24 cellular contexts compared by ENCODE assay signal in genomic region chr12:66724616-66725015, GRCh38. TPM values are rescaled to one million over a fixed set of nuclear protein-coding genes. Genes with fewer than 3 reads are reported as not detected.
A peak's percentile ranks its signal among the peaks of the same experiment; 100 is the strongest.
DNase-seq lines count a peak whose midpoint lies in the region; ATAC-seq, FAIRE-seq and TF ChIP-seq lines count a peak whose summit lies in the region.
"Had no signal": no experiment of that assay in that cellular context is flagged by ENCODE, and none has a peak within 500 bp of the region (broad histone marks: within the 10 kb centered on the region; RNA-seq: fewer than 3 reads in every experiment).

No MANE protein-coding gene starts in this region.

- no peaks in the 10 kb centered on the region for H3K27me3 ChIP-seq in BLaER1 treated with 17β-estradiol and CSF1 and Interleukin-3, amounts not matched to agents 10 nM and 100 nM
- H3K27me3 ChIP-seq in GM23338 (ENCODE audit: insufficient read depth), result no peaks in the 10 kb centered on the region
- peaks cover 1% of the 10 kb centered on the region for H3K27me3 ChIP-seq in bronchial epithelial cell (ENCODE audit: control insufficient read depth, insufficient read depth, low read length)
- no peaks in the 10 kb centered on the region for H3K27me3 ChIP-seq in CD8-positive, alpha-beta memory T cell (ENCODE audit: insufficient read depth, low read length, poor library complexity, severe bottlenecking)

- no peak overlapping the region for H3K9ac ChIP-seq in BLaER1 treated with 17β-estradiol and CSF1 and Interleukin-3, amounts not matched to agents 10 nM and 100 nM
- H3K9ac ChIP-seq: GM23248 had no signal

- no peaks in the 10 kb centered on the region for H3K36me3 Mint-ChIP-seq in GM23338 (ENCODE audit: low read depth)
- no peaks in the 10 kb centered on the region for H3K36me3 Mint-ChIP-seq in neural crest cell (ENCODE audit: low read depth)
- peaks cover 0 to 3% (median 1%) of the 10 kb centered on the region in 3 donors for H3K36me3 Mint-ChIP-seq in CD8-positive, alpha-beta memory T cell
- H3K36me3 Mint-ChIP-seq: CD14-positive monocyte had no signal

- H2AFZ ChIP-seq in GM23338, result no peak overlapping the region
- H2AFZ ChIP-seq: GM23248 had no signal

- peaks cover 0 to 9% (median 4%) of the 10 kb centered on the region in 11 experiments; a peak in 6 of 22 replicates for H3K9me3 ChIP-seq in BLaER1 treated with 17β-estradiol and CSF1 and Interleukin-3, amounts not matched to agents 10 nM and 100 nM (replicated peaks in 1 of 11)
- no peaks in the 10 kb centered on the region for H3K9me3 ChIP-seq in CD8-positive, alpha-beta memory T cell (ENCODE audit: low read length)
- H3K9me3 ChIP-seq: A549 had no signal

- H3K4me1 ChIP-seq in BLaER1 treated with 17β-estradiol and CSF1 and Interleukin-3, amounts not matched to agents 10 nM and 100 nM, result peaks cover 29 to 45% (median 40%) of the 10 kb centered on the region in 10 experiments
- H3K4me1 ChIP-seq in GM23338 (ENCODE audit: insufficient read depth), result no peaks in the 10 kb centered on the region
- no peaks in the 10 kb centered on the region for H3K4me1 ChIP-seq in CD8-positive, alpha-beta memory T cell (ENCODE audit: insufficient read depth, low read length)
- H3K4me1 ChIP-seq: A549 had no signal

- H3K4me2 ChIP-seq in BLaER1 treated with 17β-estradiol and CSF1 and Interleukin-3, amounts not matched to agents 10 nM and 100 nM, result peak overlapping the region in 8 of 11 experiments; percentile 7 to 37 (median 26); a peak in 10 of 22 replicates
- H3K4me2 ChIP-seq in GM23338, result no peak overlapping the region
- H3K4me2 ChIP-seq: A549 had no signal

- H3F3A ChIP-seq in GM23338 (replicated peaks; ENCODE audit: low read depth), result no peaks in the 10 kb centered on the region

- FAIRE-seq in bronchial epithelial cell (lab: Jason Lieb, UNC), result peak; percentile 87
- FAIRE-seq: A549, D721Med, GM12878 had no signal

- H3K9me2 ChIP-seq in GM23338 (ENCODE audit: insufficient read depth), result no peaks in the 10 kb centered on the region

- ATAC-seq in GM23338 (no peak), HG02884 (IDR thresholded peaks at IDR 0.05; ENCODE audit: unreplicated experiment) (no peak)
- ATAC-seq: A549, GM12878 had no signal

- no peaks in the 10 kb centered on the region for H3K4me1 Mint-ChIP-seq in GM23338
- peaks cover 13% of the 10 kb centered on the region for H3K4me1 Mint-ChIP-seq in neural crest cell
- H3K4me1 Mint-ChIP-seq in CD8-positive, alpha-beta memory T cell, result no peaks in the 10 kb centered on the region
- H3K4me1 Mint-ChIP-seq: CD14-positive monocyte, H9 had no signal

- H3K27me3 Mint-ChIP-seq in GM23338 (ENCODE audit: insufficient read depth, low read depth, poor library complexity), result no peaks in the 10 kb centered on the region
- H3K27me3 Mint-ChIP-seq in neural crest cell (ENCODE audit: low read depth), result no peaks in the 10 kb centered on the region
- H3K27me3 Mint-ChIP-seq in CD8-positive, alpha-beta memory T cell, result peaks cover 5 to 15% of the 10 kb centered on the region in 2 donors

- no peak overlapping the region for H3K4me3 ChIP-seq in BLaER1 treated with 17β-estradiol and CSF1 and Interleukin-3, amounts not matched to agents 10 nM and 100 nM
- H3K4me3 ChIP-seq in GM23338, result no peak overlapping the region
- H3K4me3 ChIP-seq in bronchial epithelial cell (ENCODE audit: low read depth, low read length), result no peak overlapping the region
- no peak overlapping the region for H3K4me3 ChIP-seq in CD8-positive, alpha-beta memory T cell (ENCODE audit: low read length)
- H3K4me3 ChIP-seq: A549, GM12878, GM23248 had no signal

- DNase-seq in GM23338 (ENCODE audit: low spot score) (no peak), bronchial epithelial cell (ENCODE audit: low read depth) (no peak), neural crest cell (ENCODE audit: low read depth, low spot score) (peak; percentile 3), AG08395 (ENCODE audit: low spot score) (no peak)
- DNase-seq in CD8-positive, alpha-beta memory T cell, result no peak
- DNase-seq: GDM1, GM23248, H9, IMR-90, KG1, MM.1S, NCI-H1694 treated with DMSO at 0.1 percent for 48 hours, NCI-H2081, NCI-H2227 treated with DMSO at 0.1 percent for 48 hours, NCI-H526 treated with DMSO at 0.1 percent for 48 hours, RPMI8226, SHP77, SW 1271 had no signal

- H3K27ac ChIP-seq in BLaER1 treated with 17β-estradiol and CSF1 and Interleukin-3, amounts not matched to agents 10 nM and 100 nM, result peak overlapping the region in 7 of 11 experiments; percentile 32 to 89 (median 57); a peak in 12 of 22 replicates
- no peak overlapping the region for H3K27ac ChIP-seq in GM23338 (ENCODE audit: low read depth)
- H3K27ac ChIP-seq in CD8-positive, alpha-beta memory T cell (ENCODE audit: low read depth, low read length), result no peak overlapping the region
- H3K27ac ChIP-seq: A549, GM23248 had no signal

- H3K9me3 Mint-ChIP-seq in GM23338 (no peaks in the 10 kb centered on the region), neural crest cell (peaks cover 2% of the 10 kb centered on the region)
- no peaks in the 10 kb centered on the region for H3K9me3 Mint-ChIP-seq in CD8-positive, alpha-beta memory T cell
- H3K9me3 Mint-ChIP-seq: CD14-positive monocyte, H9 had no signal

- no peaks in the 10 kb centered on the region for H3K79me2 ChIP-seq in GM23338 (replicated peaks; ENCODE audit: insufficient read depth)

- POLR2A ChIA-PET in CD8-positive, alpha-beta memory T cell (lab: Charles Lee), result no interaction called here

- no peaks in the 10 kb centered on the region for H3K36me3 ChIP-seq in BLaER1 treated with 17β-estradiol and CSF1 and Interleukin-3, amounts not matched to agents 10 nM and 100 nM
- H3K36me3 ChIP-seq in GM23338 (ENCODE audit: insufficient read depth) (no peaks in the 10 kb centered on the region), bronchial epithelial cell (ENCODE audit: control insufficient read depth, insufficient read depth, low read length) (no peaks in the 10 kb centered on the region)
- H3K36me3 ChIP-seq in CD8-positive, alpha-beta memory T cell (ENCODE audit: insufficient read depth, low read length), result no peaks in the 10 kb centered on the region

- no peaks in the 10 kb centered on the region for H4K20me1 ChIP-seq in BLaER1 treated with 17β-estradiol and CSF1 and Interleukin-3, amounts not matched to agents 10 nM and 100 nM
- no peaks in the 10 kb centered on the region for H4K20me1 ChIP-seq in GM23338 (replicated peaks; ENCODE audit: insufficient read depth)

- CTCF ChIA-PET in CD8-positive, alpha-beta memory T cell (lab: Charles Lee), result interaction anchor here (1.3 kb wide), 1 partner anchor 50 kb away, joined by 3 read pairs; no protein-coding TSS in a partner anchor

- H3K4me3 Mint-ChIP-seq in GM23338 (no peak overlapping the region), neural crest cell (no peak overlapping the region)
- H3K4me3 Mint-ChIP-seq in CD8-positive, alpha-beta memory T cell, result no peak overlapping the region
- H3K4me3 Mint-ChIP-seq: CD14-positive monocyte, H9 had no signal

- H3K27ac Mint-ChIP-seq in GM23338, result peak overlapping the region; percentile 14; the same call in 1 of the 2 replicates
- H3K27ac Mint-ChIP-seq in neural crest cell (ENCODE audit: unreplicated experiment), result no peak overlapping the region
- no peak overlapping the region for H3K27ac Mint-ChIP-seq in CD8-positive, alpha-beta memory T cell
- H3K27ac Mint-ChIP-seq: CD14-positive monocyte, H9 had no signal

- TF ChIP-seq CTCF in GM23338 (conservative IDR thresholded peaks at IDR 0.05; ENCODE audit: low read depth in 2 of 2) (no peak), bronchial epithelial cell (IDR thresholded peaks at IDR 0.05; ENCODE audit: insufficient read depth, low read length, severe bottlenecking) (no peak), neural crest cell (conservative IDR thresholded peaks at IDR 0.05) (no peak)

TF ChIP-seq in GM23338, 12 proteins besides CTCF, POLR2A, EP300 and RAD21:
- no peak for TF ChIP-seq NANOG (IDR thresholded peaks at IDR 0.05; ENCODE audit: borderline replicate concordance)

RNA-seq across cellular contexts. Expression of gene GRIP1, which starts 45.7 kb away (rescaled TPM):
- 12.7 and 13.7 TPM in 2 replicates for total RNA-seq in GM23338 (2014; rRNA removed; shearing (Covaris generic))
- 4.5 and 5.1 TPM in 2 replicates for polyA plus RNA-seq in GM23338 (2016; fragmentation: Nextera tagmentation; extraction: Ambion mirVana)
- total RNA-seq in bronchial epithelial cell (3.9 and 28.0 TPM in 2 replicates), neural crest cell (38.4 and 40.3 TPM in 2 replicates)
- total RNA-seq in CD8-positive, alpha-beta memory T cell, result 1 to 10 TPM; 1.3 to 1.5 TPM
- polyA plus RNA-seq in CD8-positive, alpha-beta memory T cell, result 0.31 TPM
- total RNA-seq: GM23248 had no signal
- polyA plus RNA-seq: CD14-positive monocyte, GM23248 had no signal

Comparison
In these comparisons a context has a peak if more than half of its experiments do, and no peak if none do; other contexts are left out.
1. H3K27ac ChIP-seq: peak in BLaER1 treated with 17β-estradiol and CSF1 and Interleukin-3, amounts not matched to agents 10 nM and 100 nM (7 of 11); none in GM23338 (single experiment) and CD8-positive, alpha-beta memory T cell (single experiment).